ENCODE assay signal across 8 cellular contexts in genomic region chr18:77059294-77059916, GRCh38.
DNase-seq lines count a peak whose midpoint lies in the region; ATAC-seq, FAIRE-seq and TF ChIP-seq lines count a peak whose summit lies in the region.

No MANE protein-coding gene starts in this region.

- H3K9me3 ChIP-seq in CD4-positive, alpha-beta memory T cell (ENCODE audit: control insufficient read depth in 1 of 2, low read length in 2 of 2) = no peaks in the 10 kb centered on the region
- H3K9me3 ChIP-seq in astrocyte (ENCODE audit: insufficient read depth, low read depth, low read length) = no peaks in the 10 kb centered on the region

- no peaks in the 10 kb centered on the region for H4K20me1 ChIP-seq in astrocyte (ENCODE audit: insufficient read depth, low read length)

- peak; percentile 50 for TF ChIP-seq CTCF in GM13977 (IDR thresholded peaks at IDR 0.05; ENCODE audit: extremely low read depth, insufficient read depth, missing control alignments)
- peak; percentile 56 for TF ChIP-seq CTCF in astrocyte (IDR thresholded peaks at IDR 0.05; ENCODE audit: insufficient read depth, low read depth, low read length)

- no peaks in the 10 kb centered on the region for H3K79me2 ChIP-seq in astrocyte (ENCODE audit: insufficient read depth, low read length)

- H3K27ac Mint-ChIP-seq in CD4-positive, alpha-beta memory T cell = peak overlapping the region; percentile 84 to 100 (median 97)
- no peak overlapping the region for H3K27ac Mint-ChIP-seq in astrocyte (ENCODE audit: unreplicated experiment)

- H3K9me3 Mint-ChIP-seq in CD4-positive, alpha-beta memory T cell = no peaks in the 10 kb centered on the region
- peaks cover 4% of the 10 kb centered on the region for H3K9me3 Mint-ChIP-seq in astrocyte (ENCODE audit: unreplicated experiment)

- POLR2A ChIA-PET in CD4-positive, alpha-beta memory T cell (lab: Charles Lee; ENCODE audit: partially characterized antibody) = interaction anchor here (1.0 to 9.8 kb wide), 2 partner anchors 8 to 71 kb away, joined by 3 to 160 read pairs; no protein-coding TSS in a partner anchor

- ATAC-seq in left lobe of liver (peak; percentile 60), HG02610 (IDR thresholded peaks at IDR 0.05; ENCODE audit: unreplicated experiment) (no peak), HG03432 (IDR thresholded peaks at IDR 0.05; ENCODE audit: unreplicated experiment) (no peak), HG03139 (IDR thresholded peaks at IDR 0.05; ENCODE audit: unreplicated experiment) (no peak)

- in situ Hi-C loops in GM13977 (cut with MboI; ENCODE audit: low pct_unique_long_range_greater_than_20kb, low sequenced_read_pairs, unreplicated experiment) = no loop called here

- no peaks in the 10 kb centered on the region for H3K36me3 ChIP-seq in CD4-positive, alpha-beta memory T cell (ENCODE audit: insufficient read depth, low read length)
- H3K36me3 ChIP-seq in astrocyte (ENCODE audit: insufficient read depth, low read length) = no peaks in the 10 kb centered on the region

- H3K4me1 Mint-ChIP-seq in CD4-positive, alpha-beta memory T cell = peaks cover 75 to 90% (median 82%) of the 10 kb centered on the region in 4 donors
- H3K4me1 Mint-ChIP-seq in astrocyte (ENCODE audit: low read depth, unreplicated experiment) = peaks cover 42% of the 10 kb centered on the region

- H3K4me2 ChIP-seq in astrocyte (ENCODE audit: low read length) = no peak overlapping the region

- H3K27me3 Mint-ChIP-seq in CD4-positive, alpha-beta memory T cell = no peaks in the 10 kb centered on the region
- H3K27me3 Mint-ChIP-seq in astrocyte (ENCODE audit: low read depth, unreplicated experiment) = no peaks in the 10 kb centered on the region

- H3K27me3 ChIP-seq in CD4-positive, alpha-beta memory T cell (ENCODE audit: insufficient read depth, low read length) = no peaks in the 10 kb centered on the region
- no peaks in the 10 kb centered on the region for H3K27me3 ChIP-seq in astrocyte (ENCODE audit: insufficient read depth, low read length)

- peak overlapping the region; percentile 77 for H3K27ac ChIP-seq in CD4-positive, alpha-beta memory T cell (ENCODE audit: low read depth, low read length)
- H3K27ac ChIP-seq in astrocyte (ENCODE audit: low read depth, low read length) = no peak overlapping the region

- no peak for DNase-seq in CD4-positive, alpha-beta memory T cell
- peak; percentile 58 for DNase-seq in GM13977 (ENCODE audit: low spot score)
- DNase-seq in NCI-H748 treated with DMSO at 0.1 percent for 48 hours (lab: John Stamatoyannopoulos, UW) = peak; percentile 39
- DNase-seq in astrocyte (ENCODE audit: low read depth) = no peak
- DNase-seq in left lobe of liver (ENCODE audit: low spot score) = no peak

- CTCF ChIA-PET in CD4-positive, alpha-beta memory T cell (lab: Charles Lee; ENCODE audit: partially characterized antibody) = interaction anchor here (1.1 to 1.4 kb wide), 2 partner anchors 9 to 59 kb away, joined by 3 to 5 read pairs; no protein-coding TSS in a partner anchor

- no peak for FAIRE-seq in astrocyte (lab: Jason Lieb, UNC)

- peaks cover 95% of the 10 kb centered on the region for H3K4me1 ChIP-seq in CD4-positive, alpha-beta memory T cell (ENCODE audit: insufficient read depth, low read length)
- H3K4me1 ChIP-seq in astrocyte (ENCODE audit: insufficient read depth, low read length) = peaks cover 63% of the 10 kb centered on the region

- H3K36me3 Mint-ChIP-seq in CD4-positive, alpha-beta memory T cell = peaks cover 19 to 38% of the 10 kb centered on the region in 2 donors
- no peaks in the 10 kb centered on the region for H3K36me3 Mint-ChIP-seq in astrocyte (ENCODE audit: low read depth, unreplicated experiment)

- peak overlapping the region in 6 of 8 donors; percentile 40 to 58 (median 52) for H3K4me3 Mint-ChIP-seq in CD4-positive, alpha-beta memory T cell
- no peak overlapping the region for H3K4me3 Mint-ChIP-seq in astrocyte (ENCODE audit: unreplicated experiment)

- intact Hi-C loops in CD4-positive, alpha-beta memory T cell (cut with micrococcal nuclease) = loop anchor here (5.0 kb wide), 1 partner anchor 257 kb away; no protein-coding TSS in a partner anchor

- H2AFZ ChIP-seq in astrocyte (ENCODE audit: low read depth, low read length) = no peak overlapping the region

- no peak overlapping the region for H3K4me3 ChIP-seq in CD4-positive, alpha-beta memory T cell (ENCODE audit: low read length in 2 of 2)
- H3K4me3 ChIP-seq in astrocyte (ENCODE audit: insufficient read depth, low read depth, low read length) = no peak overlapping the region

- no peak overlapping the region for H3K9ac ChIP-seq in astrocyte (ENCODE audit: low read length)

Comparison
In these comparisons a context has a peak if more than half of its experiments do, and no peak if none do; other contexts are left out.
1. DNase-seq: peak in GM13977 (single experiment) and NCI-H748 treated with DMSO at 0.1 percent for 48 hours (single experiment); none in CD4-positive, alpha-beta memory T cell (0 of 5), astrocyte (single experiment) and left lobe of liver (single experiment).